Comparison of ENCODE assay signal across 11 cellular contexts in the genomic region with DNA sequence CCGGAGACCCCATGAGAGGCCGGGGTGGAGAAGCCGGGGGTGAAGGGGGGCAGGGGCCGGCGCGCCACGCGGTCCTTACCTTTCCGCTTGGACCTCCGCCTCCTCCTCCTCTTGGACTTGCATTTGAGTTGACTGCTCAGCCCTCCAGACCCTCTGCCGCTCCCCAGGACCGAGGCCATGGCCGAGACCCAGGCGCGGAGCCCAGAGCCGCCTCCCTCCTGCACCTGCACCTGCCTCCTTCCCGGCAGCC. TPM values are rescaled to one million over a fixed set of nuclear protein-coding genes. Genes with fewer than 3 reads are reported as not detected.
A peak's percentile ranks its signal among the peaks of the same experiment; 100 is the strongest.
DNase-seq lines count a peak whose midpoint lies in the region; ATAC-seq and TF ChIP-seq lines count a peak whose summit lies in the region.
"Had no signal": no experiment of that assay in that cellular context is flagged by ENCODE, and none has a peak within 500 bp of the region (broad histone marks: within the 10 kb centered on the region; RNA-seq: fewer than 3 reads in every experiment).

No MANE protein-coding gene starts in this region.

- no peak overlapping the region for H3K4me2 ChIP-seq in SK-N-SH

- POLR2A ChIA-PET in SK-N-SH (lab: Yijun Ruan, JAX) = interaction anchor here (1.0 to 1.5 kb wide), 3 partner anchors 8 to 85 kb away, joined by 3 to 6 read pairs (median 3); no protein-coding TSS in a partner anchor
- POLR2A ChIA-PET in GM10248 (lab: Yijun Ruan, JAX) = interaction anchor here (0.8 to 1.3 kb wide), 3 partner anchors 15 to 61 kb away, joined by 3 to 7 read pairs (median 3); no protein-coding TSS in a partner anchor

- CTCF ChIA-PET in SK-N-SH (lab: Yijun Ruan, JAX) = interaction anchor here (1.2 to 1.6 kb wide), 5 partner anchors 9 to 439 kb away, joined by 3 to 7 read pairs (median 4); no protein-coding TSS in a partner anchor
- CTCF ChIA-PET in GM10248 (lab: Yijun Ruan, JAX) = interaction anchor here (1.0 kb wide), 1 partner anchor 21 kb away, joined by 3 read pairs; no protein-coding TSS in a partner anchor

- no peak overlapping the region for H3K9ac ChIP-seq in SK-N-SH
- H3K9ac ChIP-seq in SK-N-MC (ENCODE audit: insufficient read length) = peak overlapping the region; percentile 74
- peak overlapping the region; percentile 53; the same call in 1 of the 2 replicates for H3K9ac ChIP-seq in iPS-20b (ENCODE audit: low read depth, low read length)
- H3K9ac ChIP-seq in stomach smooth muscle (ENCODE audit: low read length in 2 of 2) = no peak overlapping the region

- no peaks in the 10 kb centered on the region for H4K20me1 ChIP-seq in SK-N-SH (ENCODE audit: insufficient read depth)

- H3K9me2 ChIP-seq in SK-N-SH = no peaks in the 10 kb centered on the region

- WGBS in SK-N-SH (ENCODE audit: low lambda C conversion rate) = 2% methylated on average over 10 of the region's 17 CpGs

- H3K4me1 ChIP-seq in SK-N-SH (ENCODE audit: control insufficient read depth in 1 of 2, insufficient read depth in 2 of 2, low read depth in 1 of 2, low read length in 1 of 2) (peaks cover 0 to 21% of the 10 kb centered on the region in 2 experiments; a peak in 2 of 4 replicates), iPS-20b (ENCODE audit: insufficient read depth, low read length) (peaks cover 6% of the 10 kb centered on the region; the same call in 1 of the 2 replicates), stomach smooth muscle (ENCODE audit: control insufficient read depth, insufficient read depth, low read length) (peaks cover 3% of the 10 kb centered on the region)

- H3K4me3 ChIP-seq in SK-N-SH (ENCODE audit: low read depth in 2 of 2, low read length in 1 of 2) (peak overlapping the region in 1 of 2 experiments; percentile 51; a peak in 2 of 4 replicates), SK-N-MC (peak overlapping the region; percentile 86), iPS-20b (ENCODE audit: low read length) (peak overlapping the region; percentile 76), stomach smooth muscle (ENCODE audit: low read length in 2 of 2) (peak overlapping the region; percentile 35 to 40)

- H3F3A ChIP-seq in SK-N-SH (replicated peaks; ENCODE audit: insufficient read depth) = no peaks in the 10 kb centered on the region

- no peaks in the 10 kb centered on the region for H3K27me3 ChIP-seq in SK-N-SH (ENCODE audit: insufficient read depth)
- peaks cover 75% of the 10 kb centered on the region for H3K27me3 ChIP-seq in iPS-20b (ENCODE audit: insufficient read depth, low read length)
- peaks cover 33 to 62% of the 10 kb centered on the region in 2 donors for H3K27me3 ChIP-seq in stomach smooth muscle (ENCODE audit: control insufficient read depth in 1 of 2, insufficient read depth in 2 of 2, low read length in 2 of 2)

- no peak for TF ChIP-seq RAD21 in SK-N-SH (IDR thresholded peaks at IDR 0.05; ENCODE audit: low read length)

- ATAC-seq in SK-N-SH treated with all-trans-retinoic acid at 6 μM for 48 hours = no peak

- H3K36me3 ChIP-seq in SK-N-SH (replicated peaks in 1 of 2; ENCODE audit: control insufficient read depth in 1 of 2, insufficient read depth in 2 of 2, low read length in 1 of 2) = no peaks in the 10 kb centered on the region
- H3K36me3 ChIP-seq in SK-N-MC (ENCODE audit: insufficient read depth, low read length) = no peaks in the 10 kb centered on the region
- H3K36me3 ChIP-seq in iPS-20b (ENCODE audit: insufficient read depth, low read depth, low read length) = no peaks in the 10 kb centered on the region
- H3K36me3 ChIP-seq in stomach smooth muscle (ENCODE audit: control insufficient read depth in 2 of 2, insufficient read depth in 2 of 2, low read length in 2 of 2) = no peaks in the 10 kb centered on the region

- no peak overlapping the region for H2AFZ ChIP-seq in SK-N-SH (ENCODE audit: low read depth)

- no peak for TF ChIP-seq EP300 in SK-N-SH (IDR thresholded peaks at IDR 0.05; ENCODE audit: borderline replicate concordance in 1 of 2, low read depth in 1 of 2, low read length in 1 of 2)

- H3K27ac ChIP-seq in SK-N-SH (ENCODE audit: low read depth in 2 of 2, low read length in 1 of 2) (peak overlapping the region in 1 of 2 experiments; percentile 75; a peak in 2 of 4 replicates), SK-N-MC (no peak overlapping the region), iPS-20b (ENCODE audit: low read length) (no peak overlapping the region), stomach smooth muscle (ENCODE audit: low read length) (no peak overlapping the region)
- H3K27ac ChIP-seq: 22Rv1 had no signal

- DNase-seq in SK-N-SH = no peak
- no peak for DNase-seq in SK-N-MC (ENCODE audit: low read depth, low spot score)
- no peak for DNase-seq in GM10248 (ENCODE audit: extremely low spot score)
- DNase-seq in H4 (ENCODE audit: low spot score) = no peak
- no peak for DNase-seq in C1 segment of cervical spinal cord (lab: John Stamatoyannopoulos, UW)
- DNase-seq: EL, T-helper 9 cell had no signal

- TF ChIP-seq CTCF in SK-N-SH (IDR thresholded peaks at IDR 0.05) (no peak), GM10248 (IDR thresholded peaks at IDR 0.05; ENCODE audit: control extremely low read depth, extremely low read depth, low read depth, missing control alignments) (no peak)

- no peaks in the 10 kb centered on the region for H3K79me2 ChIP-seq in SK-N-SH (ENCODE audit: insufficient read depth)

- H3K9me3 ChIP-seq in SK-N-SH = no peaks in the 10 kb centered on the region
- no peaks in the 10 kb centered on the region for H3K9me3 ChIP-seq in SK-N-MC (ENCODE audit: low read depth, low read length)
- H3K9me3 ChIP-seq in iPS-20b (ENCODE audit: insufficient read depth, low read depth, low read length) = no peaks in the 10 kb centered on the region
- no peaks in the 10 kb centered on the region for H3K9me3 ChIP-seq in stomach smooth muscle (ENCODE audit: control insufficient read depth in 2 of 2, low read length in 2 of 2)

TF ChIP-seq in SK-N-SH, 30 proteins besides CTCF, POLR2A, EP300 and RAD21:
- peak; percentile 0; the same call in 1 of the 2 replicates for TF ChIP-seq MXI1 (IDR thresholded peaks at IDR 0.05; ENCODE audit: low read depth, low read length)
- no peak for TF ChIP-seq RFX5 (IDR thresholded peaks at IDR 0.05; ENCODE audit: low read length)

TF ChIP-seq in SK-N-SH treated with all-trans-retinoic acid at 6 μM for 48 hours, 23 proteins besides CTCF, POLR2A, EP300 and RAD21:
- TF ChIP-seq, protein P1, sequence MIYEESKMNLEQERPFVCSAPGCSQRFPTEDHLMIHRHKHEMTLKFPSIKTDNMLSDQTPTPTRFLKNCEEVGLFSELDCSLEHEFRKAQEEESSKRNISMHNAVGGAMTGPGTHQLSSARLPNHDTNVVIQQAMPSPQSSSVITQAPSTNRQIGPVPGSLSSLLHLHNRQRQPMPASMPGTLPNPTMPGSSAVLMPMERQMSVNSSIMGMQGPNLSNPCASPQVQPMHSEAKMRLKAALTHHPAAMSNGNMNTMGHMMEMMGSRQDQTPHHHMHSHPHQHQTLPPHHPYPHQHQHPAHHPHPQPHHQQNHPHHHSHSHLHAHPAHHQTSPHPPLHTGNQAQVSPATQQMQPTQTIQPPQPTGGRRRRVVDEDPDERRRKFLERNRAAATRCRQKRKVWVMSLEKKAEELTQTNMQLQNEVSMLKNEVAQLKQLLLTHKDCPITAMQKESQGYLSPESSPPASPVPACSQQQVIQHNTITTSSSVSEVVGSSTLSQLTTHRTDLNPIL (CRISPR knock-in tag; IDR thresholded peaks at IDR 0.05; ENCODE audit: low read depth) = no peak
- TF ChIP-seq ZNF8 (CRISPR knock-in tag; IDR thresholded peaks at IDR 0.05) (no peak), GLIS3 (CRISPR knock-in tag; IDR thresholded peaks at IDR 0.05) (no peak), ZFP3 (CRISPR knock-in tag; IDR thresholded peaks at IDR 0.05) (no peak)
- TF ChIP-seq, protein P2, sequence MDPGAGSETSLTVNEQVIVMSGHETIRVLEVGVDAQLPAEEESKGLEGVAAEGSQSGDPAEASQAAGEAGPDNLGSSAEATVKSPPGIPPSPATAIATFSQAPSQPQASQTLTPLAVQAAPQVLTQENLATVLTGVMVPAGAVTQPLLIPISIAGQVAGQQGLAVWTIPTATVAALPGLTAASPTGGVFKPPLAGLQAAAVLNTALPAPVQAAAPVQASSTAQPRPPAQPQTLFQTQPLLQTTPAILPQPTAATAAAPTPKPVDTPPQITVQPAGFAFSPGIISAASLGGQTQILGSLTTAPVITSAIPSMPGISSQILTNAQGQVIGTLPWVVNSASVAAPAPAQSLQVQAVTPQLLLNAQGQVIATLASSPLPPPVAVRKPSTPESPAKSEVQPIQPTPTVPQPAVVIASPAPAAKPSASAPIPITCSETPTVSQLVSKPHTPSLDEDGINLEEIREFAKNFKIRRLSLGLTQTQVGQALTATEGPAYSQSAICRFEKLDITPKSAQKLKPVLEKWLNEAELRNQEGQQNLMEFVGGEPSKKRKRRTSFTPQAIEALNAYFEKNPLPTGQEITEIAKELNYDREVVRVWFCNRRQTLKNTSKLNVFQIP (CRISPR knock-in tag; IDR thresholded peaks at IDR 0.05; ENCODE audit: borderline replicate concordance, low read depth) = no peak

RNA-seq across cellular contexts. Expression of a gene that starts 0.4 kb away (rescaled TPM):
- polyA plus RNA-seq in SK-N-SH (2012; rRNA removed) = 0.06 TPM in 1 of 2 replicates, not detected in the other
- polyA plus RNA-seq in SK-N-SH (2012; cell fraction: cytosol; rRNA removed) = under 0.01 and 0.05 TPM in 2 replicates
- 0.10 and 0.15 TPM in 2 replicates for polyA plus RNA-seq in SK-N-SH (2012; cell fraction: nucleus; rRNA removed)
- 0.21 TPM in 1 of 2 replicates, not detected in the other for total RNA-seq in H4 (2014; rRNA removed; shearing (Covaris generic))

Comparison
In these comparisons a context has a peak if more than half of its experiments do, and no peak if none do; other contexts are left out.
1. H3K9ac ChIP-seq: peak in SK-N-MC (single experiment) and iPS-20b (single experiment); none in SK-N-SH (single experiment) and stomach smooth muscle (0 of 2).